In genomic region chr1:111709986-111710385, GRCh38 we compare ENCODE assay signal across 1 cellular context.
TF ChIP-seq lines count a peak whose summit lies in the region.

No MANE protein-coding gene starts in this region.

TF ChIP-seq in IMR-90, 13 proteins besides CTCF, POLR2A, EP300 and RAD21:
- TF ChIP-seq SMC3 (IDR thresholded peaks at IDR 0.05; ENCODE audit: low read depth, low read length) (no peak), RFX5 (IDR thresholded peaks at IDR 0.05; ENCODE audit: low read depth, low read length) (no peak), MAZ (IDR thresholded peaks at IDR 0.05; ENCODE audit: borderline replicate concordance, low read depth, low read length) (no peak), USF2 (IDR thresholded peaks at IDR 0.05; ENCODE audit: low read depth, low read length) (no peak), RCOR1 (IDR thresholded peaks at IDR 0.05; ENCODE audit: insufficient replicate concordance, low read length) (no peak), BHLHE40 (IDR thresholded peaks at IDR 0.05; ENCODE audit: low read depth, low read length) (no peak)
